Comparison of ENCODE assay signal across 14 cellular contexts in the genomic region with DNA sequence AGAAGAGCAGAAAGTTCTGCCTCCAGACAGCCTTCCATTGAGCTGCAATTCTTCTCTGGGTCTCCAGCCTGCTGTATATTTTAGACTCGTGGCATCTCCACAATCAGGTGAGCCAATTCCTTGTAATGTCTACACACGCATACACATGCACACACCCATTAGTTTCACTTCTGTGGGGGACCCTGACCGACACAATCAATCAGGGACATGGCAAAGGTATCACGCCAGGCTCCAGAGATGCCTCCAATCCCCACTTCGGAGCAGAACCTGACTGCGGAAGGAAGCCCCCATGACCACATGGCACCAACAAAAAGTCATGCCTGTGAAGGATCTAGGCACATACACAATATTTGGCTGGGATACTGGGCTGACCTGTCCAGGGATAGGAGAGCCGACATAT. TPM values are rescaled to one million over a fixed set of nuclear protein-coding genes. Genes with fewer than 3 reads are reported as not detected.
DNase-seq lines count a peak whose midpoint lies in the region; ATAC-seq and TF ChIP-seq lines count a peak whose summit lies in the region.
"Had no signal": no experiment of that assay in that cellular context is flagged by ENCODE, and none has a peak within 500 bp of the region (broad histone marks: within the 10 kb centered on the region; RNA-seq: fewer than 3 reads in every experiment).

No MANE protein-coding gene starts in this region.

- no peak overlapping the region for H3K9ac ChIP-seq in SK-N-MC (ENCODE audit: insufficient read length)

- TF ChIP-seq EP300 in sigmoid colon (IDR thresholded peaks at IDR 0.05), result no peak

- TF ChIP-seq POLR2A in sigmoid colon (IDR thresholded peaks at IDR 0.05), result no peak

- H3K27ac ChIP-seq in SK-N-MC, result 0 out of 2 replicates have a peak overlapping the region, but pooled peaks have one; percentile 96
- H3K27ac ChIP-seq in sigmoid colon, result no peak overlapping the region
- H3K27ac ChIP-seq: SJSA1 had no signal

- intact Hi-C loops in sigmoid colon (cut with DNase I), result no loop called here

- no peaks in the 10 kb centered on the region for H3K9me3 ChIP-seq in SK-N-MC (ENCODE audit: low read depth, low read length)
- peaks cover 0 to 1% (median 0%) of the 10 kb centered on the region in 4 donors for H3K9me3 ChIP-seq in sigmoid colon
- H3K9me3 ChIP-seq: prostate gland, SJSA1 had no signal

- H3K4me1 Mint-ChIP-seq in central memory CD8-positive, alpha-beta T cell, result peaks cover 84% of the 10 kb centered on the region
- peaks cover 8% of the 10 kb centered on the region for H3K4me1 Mint-ChIP-seq in osteocyte (ENCODE audit: unreplicated experiment)

- no peaks in the 10 kb centered on the region for H3K27me3 ChIP-seq in sigmoid colon
- H3K27me3 ChIP-seq: SJSA1 had no signal

- H3K4me1 ChIP-seq in sigmoid colon, result peaks cover 0 to 20% (median 3%) of the 10 kb centered on the region in 4 donors

- H3K36me3 ChIP-seq in SK-N-MC (ENCODE audit: insufficient read depth, low read length) (no peaks in the 10 kb centered on the region), sigmoid colon (no peaks in the 10 kb centered on the region)
- H3K36me3 ChIP-seq: prostate gland, SJSA1 had no signal

- 84 to 90% methylated on average over 7 of the region's 7 CpGs for WGBS in sigmoid colon, 2 donors

- H3K4me3 Mint-ChIP-seq in central memory CD8-positive, alpha-beta T cell, result peak overlapping the region; percentile 89
- no peak overlapping the region for H3K4me3 Mint-ChIP-seq in osteocyte (ENCODE audit: unreplicated experiment)

- no peak for ATAC-seq in central memory CD8-positive, alpha-beta T cell (replicated peaks; ENCODE audit: extremely low read depth, poor library complexity, severe bottlenecking)
- ATAC-seq: K562 had no signal

- H3K36me3 Mint-ChIP-seq in central memory CD8-positive, alpha-beta T cell (ENCODE audit: insufficient read depth), result peaks cover 33% of the 10 kb centered on the region
- H3K36me3 Mint-ChIP-seq in osteocyte (ENCODE audit: unreplicated experiment), result no peaks in the 10 kb centered on the region

- H3K9me3 Mint-ChIP-seq in central memory CD8-positive, alpha-beta T cell, result no peaks in the 10 kb centered on the region
- no peaks in the 10 kb centered on the region for H3K9me3 Mint-ChIP-seq in osteocyte (ENCODE audit: unreplicated experiment)

- DNase-seq in activated CD8-positive, alpha-beta memory T cell treated with anti-CD3 and anti-CD28 coated beads for 24 hours, result peak; percentile 72
- DNase-seq in activated CD8-positive, alpha-beta memory T cell treated with anti-CD3 and anti-CD28 coated beads, Interleukin-2, amount 50 U/mL, for 48 hours, result no peak
- DNase-seq in SK-N-MC (ENCODE audit: low read depth, low spot score), result no peak
- DNase-seq in central memory CD8-positive, alpha-beta T cell (ENCODE audit: low spot score in 2 of 2), result no peak
- peak; percentile 29 for DNase-seq in sigmoid colon
- DNase-seq in osteocyte (ENCODE audit: extremely low spot score, unreplicated experiment), result no peak
- no peak for DNase-seq in NCI-H2029 treated with DMSO at 0.1 percent for 48 hours (lab: John Stamatoyannopoulos, UW)
- DNase-seq in 8988T, result no peak
- DNase-seq: NCI-H1092 treated with DMSO at 0.1 percent for 48 hours; NCI-H345; stimulated activated CD4-positive, alpha-beta T cell treated with anti-CD3 and anti-CD28 coated beads, Interleukin-15, amount 100 ng/mL, for 24 hours had no signal

- TF ChIP-seq CTCF in sigmoid colon (IDR thresholded peaks at IDR 0.05) (no peak), osteocyte (IDR thresholded peaks at IDR 0.05) (no peak)

- peak overlapping the region; percentile 88 for H3K27ac Mint-ChIP-seq in central memory CD8-positive, alpha-beta T cell (ENCODE audit: low read depth)
- H3K27ac Mint-ChIP-seq in osteocyte (ENCODE audit: unreplicated experiment), result no peak overlapping the region

- no peaks in the 10 kb centered on the region for H3K27me3 Mint-ChIP-seq in central memory CD8-positive, alpha-beta T cell
- no peaks in the 10 kb centered on the region for H3K27me3 Mint-ChIP-seq in osteocyte (ENCODE audit: unreplicated experiment)

- H3K4me3 ChIP-seq in SK-N-MC, result no peak overlapping the region
- no peak overlapping the region for H3K4me3 ChIP-seq in sigmoid colon
- H3K4me3 ChIP-seq: K562, prostate gland, SJSA1 had no signal

RNA-seq across cellular contexts. Expression of a gene that starts 21.4 kb away (rescaled TPM):
- 10 to 100 TPM in 1 of 4 donors, 1 to 10 TPM in 3; 4.6 to 13.0 (median 7.0) TPM for total RNA-seq in sigmoid colon
- polyA plus RNA-seq in sigmoid colon, result 10 to 100 TPM in 1 of 3 donors, 1 to 10 TPM in 2; 1.4 to 35.1 (median 3.6) TPM
- total RNA-seq in osteocyte, result 2.0 and 2.2 TPM in 2 replicates

Comparison
In these comparisons a context has a peak if more than half of its experiments do, and no peak if none do; other contexts are left out.
1. DNase-seq: peak in activated CD8-positive, alpha-beta memory T cell treated with anti-CD3 and anti-CD28 coated beads for 24 hours (single experiment) and sigmoid colon (single experiment); none in activated CD8-positive, alpha-beta memory T cell treated with anti-CD3 and anti-CD28 coated beads, Interleukin-2, amount 50 U/mL, for 48 hours (single experiment), SK-N-MC (single experiment), central memory CD8-positive, alpha-beta T cell (0 of 2), osteocyte (single experiment), NCI-H2029 treated with DMSO at 0.1 percent for 48 hours (single experiment) and 8988T (single experiment).